1 cellular context compared by ENCODE assay signal in the genomic region with DNA sequence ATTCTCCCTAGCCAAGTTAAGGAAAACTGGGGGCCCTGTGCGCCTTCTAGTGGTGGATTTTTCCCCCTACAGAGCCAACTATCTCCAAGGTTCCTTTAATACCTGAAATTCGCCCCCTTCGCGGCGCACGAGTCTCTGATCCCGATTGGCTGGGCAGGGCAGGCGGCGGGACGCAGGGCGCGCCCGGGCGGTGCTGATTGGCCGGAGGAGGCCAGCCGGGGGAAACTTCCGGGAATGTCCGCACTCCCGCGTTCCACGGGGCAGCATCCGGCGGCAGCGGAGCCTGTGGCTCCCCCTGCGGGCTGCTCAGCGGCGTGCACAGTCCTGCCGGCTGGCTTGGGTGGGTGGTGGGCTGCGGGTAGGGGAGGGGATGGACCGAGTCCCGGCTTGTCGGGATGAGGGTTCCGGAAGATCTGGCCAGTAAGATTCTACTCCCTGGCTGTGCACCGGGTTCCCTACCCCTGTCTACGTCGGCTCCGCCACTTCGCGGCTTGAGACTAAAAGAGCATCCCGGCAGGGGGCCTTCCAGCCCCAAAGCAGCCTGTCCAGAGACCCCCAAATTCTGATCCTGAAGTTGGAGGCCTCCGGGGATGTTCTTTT.
TF ChIP-seq lines count a peak whose summit lies in the region.

NABP2 (plus strand) TSS at position 241 of the 600 bp plus-strand sequence. CDS start 515 bp downstream, outside the sequence.

TF ChIP-seq in HepG2, 621 proteins besides CTCF, POLR2A, EP300 and RAD21 (continued from another document and continues in another):
- TF ChIP-seq, protein P1, sequence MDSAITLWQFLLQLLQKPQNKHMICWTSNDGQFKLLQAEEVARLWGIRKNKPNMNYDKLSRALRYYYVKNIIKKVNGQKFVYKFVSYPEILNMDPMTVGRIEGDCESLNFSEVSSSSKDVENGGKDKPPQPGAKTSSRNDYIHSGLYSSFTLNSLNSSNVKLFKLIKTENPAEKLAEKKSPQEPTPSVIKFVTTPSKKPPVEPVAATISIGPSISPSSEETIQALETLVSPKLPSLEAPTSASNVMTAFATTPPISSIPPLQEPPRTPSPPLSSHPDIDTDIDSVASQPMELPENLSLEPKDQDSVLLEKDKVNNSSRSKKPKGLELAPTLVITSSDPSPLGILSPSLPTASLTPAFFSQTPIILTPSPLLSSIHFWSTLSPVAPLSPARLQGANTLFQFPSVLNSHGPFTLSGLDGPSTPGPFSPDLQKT (CRISPR knock-in tag; IDR thresholded peaks at IDR 0.05; ENCODE audit: borderline replicate concordance), result no peak
- TF ChIP-seq ZNF20 (CRISPR knock-in tag; IDR thresholded peaks at IDR 0.05), result no peak
- peak; percentile 71; the same call in 1 of the 2 replicates for TF ChIP-seq ZNF234 (CRISPR knock-in tag; conservative IDR thresholded peaks at IDR 0.05)
- peak; percentile 66 for TF ChIP-seq ZBTB7B (CRISPR knock-in tag; IDR thresholded peaks at IDR 0.05)
- TF ChIP-seq RORA (CRISPR knock-in tag; IDR thresholded peaks at IDR 0.05), result no peak
- TF ChIP-seq ZNF496 (CRISPR knock-in tag; IDR thresholded peaks at IDR 0.05; ENCODE audit: insufficient replicate concordance), result no peak
- TF ChIP-seq NCOR1 (IDR thresholded peaks at IDR 0.05; ENCODE audit: borderline replicate concordance, low read length), result no peak; the same call in 1 of the 2 replicates
- no peak for TF ChIP-seq DRAP1 (CRISPR knock-in tag; IDR thresholded peaks at IDR 0.05)
- TF ChIP-seq ZNF256 (CRISPR knock-in tag; conservative IDR thresholded peaks at IDR 0.05), result 0 out of 2 replicates have a peak, but pooled peaks have one; percentile 42
- TF ChIP-seq TSC22D2 (CRISPR knock-in tag; IDR thresholded peaks at IDR 0.05; ENCODE audit: borderline replicate concordance), result no peak
- TF ChIP-seq SCMH1 (CRISPR knock-in tag; IDR thresholded peaks at IDR 0.05; ENCODE audit: borderline replicate concordance), result no peak
- no peak for TF ChIP-seq ZNF839 (CRISPR knock-in tag; IDR thresholded peaks at IDR 0.05; ENCODE audit: borderline replicate concordance)
- no peak for TF ChIP-seq FOSL2 (CRISPR knock-in tag; IDR thresholded peaks at IDR 0.05)
- TF ChIP-seq, protein P2, sequence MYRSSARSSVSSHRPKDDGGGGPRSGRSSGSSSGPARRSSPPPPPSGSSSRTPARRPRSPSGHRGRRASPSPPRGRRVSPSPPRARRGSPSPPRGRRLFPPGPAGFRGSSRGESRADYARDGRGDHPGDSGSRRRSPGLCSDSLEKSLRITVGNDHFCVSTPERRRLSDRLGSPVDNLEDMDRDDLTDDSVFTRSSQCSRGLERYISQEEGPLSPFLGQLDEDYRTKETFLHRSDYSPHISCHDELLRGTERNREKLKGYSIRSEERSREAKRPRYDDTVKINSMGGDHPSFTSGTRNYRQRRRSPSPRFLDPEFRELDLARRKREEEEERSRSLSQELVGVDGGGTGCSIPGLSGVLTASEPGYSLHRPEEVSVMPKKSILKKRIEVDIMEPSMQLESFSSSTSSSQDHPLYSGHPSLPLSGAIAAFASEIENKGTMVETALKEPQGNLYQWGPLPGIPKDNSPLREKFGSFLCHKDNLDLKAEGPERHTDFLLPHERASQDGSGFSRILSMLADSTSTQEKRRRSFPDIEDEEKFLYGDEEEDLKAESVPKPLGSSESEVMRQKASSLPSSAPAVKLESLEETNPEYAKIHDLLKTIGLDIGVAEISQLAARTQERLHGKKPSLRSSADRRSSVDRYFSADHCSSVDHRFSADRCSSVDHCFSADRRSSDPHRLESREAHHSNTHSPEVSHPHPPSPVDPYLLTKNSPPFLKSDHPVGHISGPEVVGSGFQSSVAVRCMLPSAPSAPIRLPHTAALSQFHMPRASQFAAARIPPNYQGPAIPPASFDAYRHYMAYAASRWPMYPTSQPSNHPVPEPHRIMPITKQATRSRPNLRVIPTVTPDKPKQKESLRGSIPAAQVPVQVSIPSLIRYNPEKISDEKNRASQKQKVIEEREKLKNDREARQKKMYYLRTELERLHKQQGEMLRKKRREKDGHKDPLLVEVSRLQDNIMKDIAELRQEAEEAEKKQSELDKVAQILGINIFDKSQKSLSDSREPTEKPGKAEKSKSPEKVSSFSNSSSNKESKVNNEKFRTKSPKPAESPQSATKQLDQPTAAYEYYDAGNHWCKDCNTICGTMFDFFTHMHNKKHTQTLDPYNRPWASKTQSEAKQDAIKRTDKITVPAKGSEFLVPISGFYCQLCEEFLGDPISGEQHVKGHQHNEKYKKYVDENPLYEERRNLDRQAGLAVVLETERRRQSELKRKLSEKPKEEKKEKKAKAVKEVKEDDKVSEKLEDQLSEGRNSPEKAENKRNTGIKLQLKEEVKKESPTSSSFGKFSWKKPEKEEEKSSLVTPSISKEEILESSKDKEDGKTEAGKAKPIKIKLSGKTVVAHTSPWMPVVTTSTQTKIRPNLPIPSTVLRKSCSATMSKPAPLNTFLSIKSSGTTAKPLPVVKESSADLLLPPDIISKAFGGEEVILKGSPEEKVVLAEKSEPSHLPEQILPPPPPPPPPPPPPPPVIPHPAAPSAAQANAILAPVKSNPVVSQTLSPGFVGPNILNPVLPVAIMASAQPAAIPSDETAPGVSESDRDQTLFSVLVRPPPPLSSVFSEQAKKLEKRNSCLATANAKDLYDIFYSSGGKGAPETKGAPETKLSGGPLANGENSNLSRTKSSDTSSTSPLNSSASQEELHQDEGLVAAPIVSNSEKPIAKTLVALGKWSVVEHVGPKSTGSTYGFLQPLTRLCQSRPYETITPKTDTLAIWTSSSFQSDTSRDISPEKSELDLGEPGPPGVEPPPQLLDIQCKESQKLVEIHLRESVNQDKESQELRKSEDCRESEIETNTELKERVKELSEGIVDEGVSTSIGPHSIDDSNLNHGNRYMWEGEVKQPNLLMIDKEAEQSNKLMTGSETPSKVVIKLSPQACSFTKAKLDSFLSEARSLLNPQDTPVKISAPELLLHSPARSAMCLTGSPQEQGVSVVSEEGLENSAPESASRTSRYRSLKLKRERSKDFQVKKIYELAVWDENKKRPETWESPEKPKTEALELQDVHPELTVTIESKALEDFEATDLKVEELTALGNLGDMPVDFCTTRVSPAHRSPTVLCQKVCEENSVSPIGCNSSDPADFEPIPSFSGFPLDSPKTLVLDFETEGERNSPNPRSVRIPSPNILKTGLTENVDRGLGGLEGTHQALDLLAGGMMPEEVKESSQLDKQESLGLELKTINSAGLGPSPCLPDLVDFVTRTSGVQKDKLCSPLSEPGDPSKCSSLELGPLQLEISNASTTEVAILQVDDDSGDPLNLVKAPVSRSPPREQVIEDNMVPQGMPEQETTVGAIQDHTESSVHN (CRISPR knock-in tag; IDR thresholded peaks at IDR 0.05), result no peak
- no peak for TF ChIP-seq ZNF549 (CRISPR knock-in tag; IDR thresholded peaks at IDR 0.05)
- TF ChIP-seq ZNF430 (CRISPR knock-in tag; IDR thresholded peaks at IDR 0.05), result peak; percentile 77; the same call in 1 of the 2 replicates
- TF ChIP-seq, protein P3, sequence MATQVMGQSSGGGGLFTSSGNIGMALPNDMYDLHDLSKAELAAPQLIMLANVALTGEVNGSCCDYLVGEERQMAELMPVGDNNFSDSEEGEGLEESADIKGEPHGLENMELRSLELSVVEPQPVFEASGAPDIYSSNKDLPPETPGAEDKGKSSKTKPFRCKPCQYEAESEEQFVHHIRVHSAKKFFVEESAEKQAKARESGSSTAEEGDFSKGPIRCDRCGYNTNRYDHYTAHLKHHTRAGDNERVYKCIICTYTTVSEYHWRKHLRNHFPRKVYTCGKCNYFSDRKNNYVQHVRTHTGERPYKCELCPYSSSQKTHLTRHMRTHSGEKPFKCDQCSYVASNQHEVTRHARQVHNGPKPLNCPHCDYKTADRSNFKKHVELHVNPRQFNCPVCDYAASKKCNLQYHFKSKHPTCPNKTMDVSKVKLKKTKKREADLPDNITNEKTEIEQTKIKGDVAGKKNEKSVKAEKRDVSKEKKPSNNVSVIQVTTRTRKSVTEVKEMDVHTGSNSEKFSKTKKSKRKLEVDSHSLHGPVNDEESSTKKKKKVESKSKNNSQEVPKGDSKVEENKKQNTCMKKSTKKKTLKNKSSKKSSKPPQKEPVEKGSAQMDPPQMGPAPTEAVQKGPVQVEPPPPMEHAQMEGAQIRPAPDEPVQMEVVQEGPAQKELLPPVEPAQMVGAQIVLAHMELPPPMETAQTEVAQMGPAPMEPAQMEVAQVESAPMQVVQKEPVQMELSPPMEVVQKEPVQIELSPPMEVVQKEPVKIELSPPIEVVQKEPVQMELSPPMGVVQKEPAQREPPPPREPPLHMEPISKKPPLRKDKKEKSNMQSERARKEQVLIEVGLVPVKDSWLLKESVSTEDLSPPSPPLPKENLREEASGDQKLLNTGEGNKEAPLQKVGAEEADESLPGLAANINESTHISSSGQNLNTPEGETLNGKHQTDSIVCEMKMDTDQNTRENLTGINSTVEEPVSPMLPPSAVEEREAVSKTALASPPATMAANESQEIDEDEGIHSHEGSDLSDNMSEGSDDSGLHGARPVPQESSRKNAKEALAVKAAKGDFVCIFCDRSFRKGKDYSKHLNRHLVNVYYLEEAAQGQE (IDR thresholded peaks at IDR 0.05; ENCODE audit: borderline replicate concordance in 1 of 2, low read depth in 1 of 2, low read length in 2 of 2), result peak in 1 of 2 experiments; percentile 53; a peak in 1 of 4 replicates
- TF ChIP-seq TEF (CRISPR knock-in tag; IDR thresholded peaks at IDR 0.05), result no peak
- TF ChIP-seq ZNF766 (CRISPR knock-in tag; IDR thresholded peaks at IDR 0.05; ENCODE audit: borderline replicate concordance), result 0 out of 2 replicates have a peak, but pooled peaks have one; percentile 11
- TF ChIP-seq ARHGAP35 (CRISPR knock-in tag; IDR thresholded peaks at IDR 0.05; ENCODE audit: borderline replicate concordance), result no peak
- 0 out of 2 replicates have a peak, but pooled peaks have one; percentile 35 for TF ChIP-seq ZNF552 (CRISPR knock-in tag; IDR thresholded peaks at IDR 0.05; ENCODE audit: borderline replicate concordance)
- TF ChIP-seq ATF1 (CRISPR knock-in tag; IDR thresholded peaks at IDR 0.05), result peak; percentile 78; the same call in 1 of the 2 replicates
- TF ChIP-seq ZNF432 (CRISPR knock-in tag; IDR thresholded peaks at IDR 0.05; ENCODE audit: borderline replicate concordance), result no peak
- no peak for TF ChIP-seq ZNF891 (CRISPR knock-in tag; IDR thresholded peaks at IDR 0.05)
- TF ChIP-seq IRX3 (CRISPR knock-in tag; IDR thresholded peaks at IDR 0.05; ENCODE audit: borderline replicate concordance, low read depth), result no peak
- no peak for TF ChIP-seq FOXP4 (CRISPR knock-in tag; IDR thresholded peaks at IDR 0.05)
- TF ChIP-seq, protein P4, sequence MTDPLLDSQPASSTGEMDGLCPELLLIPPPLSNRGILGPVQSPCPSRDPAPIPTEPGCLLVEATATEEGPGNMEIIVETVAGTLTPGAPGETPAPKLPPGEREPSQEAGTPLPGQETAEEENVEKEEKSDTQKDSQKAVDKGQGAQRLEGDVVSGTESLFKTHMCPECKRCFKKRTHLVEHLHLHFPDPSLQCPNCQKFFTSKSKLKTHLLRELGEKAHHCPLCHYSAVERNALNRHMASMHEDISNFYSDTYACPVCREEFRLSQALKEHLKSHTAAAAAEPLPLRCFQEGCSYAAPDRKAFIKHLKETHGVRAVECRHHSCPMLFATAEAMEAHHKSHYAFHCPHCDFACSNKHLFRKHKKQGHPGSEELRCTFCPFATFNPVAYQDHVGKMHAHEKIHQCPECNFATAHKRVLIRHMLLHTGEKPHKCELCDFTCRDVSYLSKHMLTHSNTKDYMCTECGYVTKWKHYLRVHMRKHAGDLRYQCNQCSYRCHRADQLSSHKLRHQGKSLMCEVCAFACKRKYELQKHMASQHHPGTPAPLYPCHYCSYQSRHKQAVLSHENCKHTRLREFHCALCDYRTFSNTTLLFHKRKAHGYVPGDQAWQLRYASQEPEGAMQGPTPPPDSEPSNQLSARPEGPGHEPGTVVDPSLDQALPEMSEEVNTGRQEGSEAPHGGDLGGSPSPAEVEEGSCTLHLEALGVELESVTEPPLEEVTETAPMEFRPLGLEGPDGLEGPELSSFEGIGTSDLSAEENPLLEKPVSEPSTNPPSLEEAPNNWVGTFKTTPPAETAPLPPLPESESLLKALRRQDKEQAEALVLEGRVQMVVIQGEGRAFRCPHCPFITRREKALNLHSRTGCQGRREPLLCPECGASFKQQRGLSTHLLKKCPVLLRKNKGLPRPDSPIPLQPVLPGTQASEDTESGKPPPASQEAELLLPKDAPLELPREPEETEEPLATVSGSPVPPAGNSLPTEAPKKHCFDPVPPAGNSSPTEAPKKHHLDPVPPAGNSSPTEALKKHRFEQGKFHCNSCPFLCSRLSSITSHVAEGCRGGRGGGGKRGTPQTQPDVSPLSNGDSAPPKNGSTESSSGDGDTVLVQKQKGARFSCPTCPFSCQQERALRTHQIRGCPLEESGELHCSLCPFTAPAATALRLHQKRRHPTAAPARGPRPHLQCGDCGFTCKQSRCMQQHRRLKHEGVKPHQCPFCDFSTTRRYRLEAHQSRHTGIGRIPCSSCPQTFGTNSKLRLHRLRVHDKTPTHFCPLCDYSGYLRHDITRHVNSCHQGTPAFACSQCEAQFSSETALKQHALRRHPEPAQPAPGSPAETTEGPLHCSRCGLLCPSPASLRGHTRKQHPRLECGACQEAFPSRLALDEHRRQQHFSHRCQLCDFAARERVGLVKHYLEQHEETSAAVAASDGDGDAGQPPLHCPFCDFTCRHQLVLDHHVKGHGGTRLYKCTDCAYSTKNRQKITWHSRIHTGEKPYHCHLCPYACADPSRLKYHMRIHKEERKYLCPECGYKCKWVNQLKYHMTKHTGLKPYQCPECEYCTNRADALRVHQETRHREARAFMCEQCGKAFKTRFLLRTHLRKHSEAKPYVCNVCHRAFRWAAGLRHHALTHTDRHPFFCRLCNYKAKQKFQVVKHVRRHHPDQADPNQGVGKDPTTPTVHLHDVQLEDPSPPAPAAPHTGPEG (CRISPR knock-in tag; IDR thresholded peaks at IDR 0.05), result no peak
- no peak for TF ChIP-seq HDAC6 (IDR thresholded peaks at IDR 0.05; ENCODE audit: low read depth, low read length)
